12 cellular contexts compared by ENCODE assay signal in the genomic region with DNA sequence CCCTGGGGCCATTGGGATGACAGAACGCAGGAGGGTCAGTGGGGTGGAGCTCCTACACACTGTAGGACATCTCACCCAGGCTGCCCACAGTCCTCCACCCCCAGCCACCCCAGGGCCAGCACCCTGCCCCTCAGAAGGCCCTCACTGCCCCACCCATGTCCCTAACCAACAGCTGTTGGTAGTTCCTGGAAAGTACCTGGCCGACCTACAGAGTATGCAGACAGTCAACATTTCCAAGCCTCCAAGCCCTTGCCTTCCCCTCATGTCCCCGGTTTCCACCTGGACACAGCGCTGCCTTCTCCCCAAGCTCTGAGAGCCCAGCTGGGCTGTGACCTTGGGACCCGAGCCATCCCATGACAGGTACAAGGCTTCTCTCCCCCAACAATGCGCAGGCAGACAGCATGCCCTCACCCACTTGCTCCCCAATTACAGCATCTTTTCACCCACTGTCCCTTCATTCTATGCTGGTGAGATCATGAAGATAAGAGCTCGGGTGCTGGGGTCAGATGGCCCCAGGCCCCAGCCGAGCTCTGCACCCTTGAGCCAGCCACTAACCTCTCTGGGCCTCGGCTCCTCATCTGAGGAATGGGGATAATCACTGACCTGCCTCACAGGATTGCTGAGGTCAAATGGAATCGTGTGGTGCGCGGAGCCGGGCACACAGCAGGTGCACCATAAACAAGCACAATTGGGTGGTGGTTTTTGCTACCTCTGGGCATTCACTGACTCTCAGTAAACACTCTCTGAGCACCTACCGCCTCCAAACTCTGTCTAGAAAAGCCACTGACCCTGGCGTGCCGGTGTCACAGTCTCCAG. TPM values are rescaled to one million over a fixed set of nuclear protein-coding genes. Genes with fewer than 3 reads are reported as not detected.
DNase-seq lines count a peak whose midpoint lies in the region; ATAC-seq and TF ChIP-seq lines count a peak whose summit lies in the region.
"Had no signal": no experiment of that assay in that cellular context is flagged by ENCODE, and none has a peak within 500 bp of the region (broad histone marks: within the 10 kb centered on the region; RNA-seq: fewer than 3 reads in every experiment).

No MANE protein-coding gene starts in this region.

- peak; percentile 33 for DNase-seq in DMS153 (lab: John Stamatoyannopoulos, UW)
- DNase-seq in NCI-H2196 (lab: John Stamatoyannopoulos, UW; ENCODE audit: unreplicated experiment): peak; percentile 18
- no peak for DNase-seq in Right ventricle myocardium inferior (ENCODE audit: missing footprints)
- DNase-seq in stimulated activated CD4-positive, alpha-beta T cell treated with anti-CD3 and anti-CD28 coated beads, Interleukin-1b, Interleukin-23, amount 100 ng/mL, for 48 hours: no peak
- DNase-seq in stimulated activated naive CD4-positive, alpha-beta T cell (lab: John Stamatoyannopoulos, UW): no peak
- DNase-seq in HEK293T (ENCODE audit: extremely low spot score): no peak
- DNase-seq: midbrain, NCI-H1694, SHP77, tibial artery had no signal

- peak overlapping the region in 1 of 2 experiments; percentile 45 for H3K4me3 ChIP-seq in neutrophil (ENCODE audit: low read depth in 1 of 2, low read length in 1 of 2)
- H3K4me3 ChIP-seq: tibial artery had no signal

- POLR2A ChIA-PET in HEK293T (lab: Yijun Ruan, JAX): no interaction called here

- H3K9me3 ChIP-seq in neutrophil: no peaks in the 10 kb centered on the region
- H3K9me3 ChIP-seq: tibial artery had no signal

- intact Hi-C loops in Right ventricle myocardium inferior (cut with DNase I): no loop called here

- H3K27me3 ChIP-seq in neutrophil: no peaks in the 10 kb centered on the region

- no peak for TF ChIP-seq CTCF in neutrophil (IDR thresholded peaks at IDR 0.05)

- H3K27ac ChIP-seq in cingulate gyrus (ENCODE audit: low read depth, low read length) (peak overlapping the region; percentile 97), neutrophil (peak overlapping the region; percentile 100)
- H3K27ac ChIP-seq: tibial artery had no signal

- ATAC-seq in Right ventricle myocardium inferior: no peak

- CTCF ChIA-PET in HEK293T (lab: Yijun Ruan, JAX): no interaction called here

- H3K36me3 ChIP-seq in neutrophil: peaks cover 96% of the 10 kb centered on the region
- H3K36me3 ChIP-seq: tibial artery had no signal

- peaks cover 99% of the 10 kb centered on the region in 2 experiments for H3K4me1 ChIP-seq in neutrophil (ENCODE audit: control insufficient read depth in 1 of 2, insufficient read depth in 1 of 2, low read depth in 1 of 2, low read length in 1 of 2)

TF ChIP-seq in HEK293T, 16 proteins besides CTCF, POLR2A, EP300 and RAD21:
- TF ChIP-seq CTBP1 (IDR thresholded peaks at IDR 0.05; ENCODE audit: borderline replicate concordance): no peak
- TF ChIP-seq FOXK2 (IDR thresholded peaks at IDR 0.05): no peak
- TF ChIP-seq PKNOX1 (IDR thresholded peaks at IDR 0.05): no peak
- no peak for TF ChIP-seq SP1 (IDR thresholded peaks at IDR 0.05)
- no peak for TF ChIP-seq LEF1 (IDR thresholded peaks at IDR 0.05; ENCODE audit: borderline replicate concordance)
- no peak for TF ChIP-seq TARDBP (IDR thresholded peaks at IDR 0.05)
- TF ChIP-seq L3MBTL2 (conservative IDR thresholded peaks at IDR 0.05): no peak
- TF ChIP-seq HDGF (IDR thresholded peaks at IDR 0.05; ENCODE audit: borderline replicate concordance): no peak
- no peak for TF ChIP-seq BHLHE40 (IDR thresholded peaks at IDR 0.05; ENCODE audit: borderline replicate concordance)
- TF ChIP-seq ZNF384 (IDR thresholded peaks at IDR 0.05): no peak
- TF ChIP-seq ELF4 (IDR thresholded peaks at IDR 0.05): no peak
- no peak for TF ChIP-seq FOXM1 (IDR thresholded peaks at IDR 0.05; ENCODE audit: borderline replicate concordance)
- TF ChIP-seq FOXA1 (IDR thresholded peaks at IDR 0.05): no peak

RNA-seq across cellular contexts. Expression of gene LAPTM5, which starts 11.2 kb away (rescaled TPM):
- 31.5 TPM for total RNA-seq in Right ventricle myocardium inferior

RNA-seq across cellular contexts. Expression of gene MATN1, which starts 23.0 kb away (rescaled TPM):
- total RNA-seq in Right ventricle myocardium inferior: not detected

Comparison
In these comparisons a context has a peak if more than half of its experiments do, and no peak if none do; other contexts are left out.
1. DNase-seq: peak in DMS153 (single experiment) and NCI-H2196 (single experiment); none in Right ventricle myocardium inferior (single experiment), stimulated activated CD4-positive, alpha-beta T cell treated with anti-CD3 and anti-CD28 coated beads, Interleukin-1b, Interleukin-23, amount 100 ng/mL, for 48 hours (single experiment), stimulated activated naive CD4-positive, alpha-beta T cell (0 of 6) and HEK293T (single experiment).